In genomic region chr7:106068538-106068961, GRCh38 we compare ENCODE assay signal across 18 cellular contexts. TPM values are rescaled to one million over a fixed set of nuclear protein-coding genes. Genes with fewer than 3 reads are reported as not detected.
DNase-seq lines count a peak whose midpoint lies in the region; ATAC-seq and TF ChIP-seq lines count a peak whose summit lies in the region.
"Had no signal": no experiment of that assay in that cellular context is flagged by ENCODE, and none has a peak within 500 bp of the region (broad histone marks: within the 10 kb centered on the region; RNA-seq: fewer than 3 reads in every experiment).

No MANE protein-coding gene starts in this region.

- no peaks in the 10 kb centered on the region for H4K20me1 ChIP-seq in GM23338 (replicated peaks; ENCODE audit: insufficient read depth)

- no peak overlapping the region for H3K4me3 Mint-ChIP-seq in T-helper 2 cell treated with Interferon-gamma antibody and Interleukin-4, amounts not matched to agents 5 μg/mL and 100 μg/mL, for 36 hours
- H3K4me3 Mint-ChIP-seq in activated CD8-positive, alpha-beta T cell treated with anti-CD3 and anti-CD28 coated beads for 36 hours = no peak overlapping the region
- H3K4me3 Mint-ChIP-seq in type B pancreatic cell (no peak overlapping the region), GM23338 (no peak overlapping the region)
- H3K4me3 Mint-ChIP-seq: activated CD4-positive, alpha-beta T cell treated with anti-CD3 and anti-CD28 coated beads, Interleukin-2, amount 10 ng/mL, durations not matched to agents 24 days and 14 days; activated T-cell treated with anti-CD3 and anti-CD28 coated beads, Interleukin-2, amount 50 U/mL, for 4 hours; neural crest cell had no signal

- H3F3A ChIP-seq in GM23338 (replicated peaks; ENCODE audit: low read depth) = 0 out of 2 replicates have a peak, but pooled peaks cover 7% of the 10 kb centered on the region

- ATAC-seq in activated CD8-positive, alpha-beta T cell treated with anti-CD3 and anti-CD28 coated beads for 36 hours = no peak
- no peak for ATAC-seq in GM23338
- ATAC-seq: A549; activated T-cell treated with anti-CD3 and anti-CD28 coated beads, Interleukin-2, amount 50 U/mL, for 4 hours; left lobe of liver; PC-3 had no signal

- peak overlapping the region; percentile 1 for H3K27ac Mint-ChIP-seq in T-helper 2 cell treated with Interferon-gamma antibody and Interleukin-4, amounts not matched to agents 5 μg/mL and 100 μg/mL, for 36 hours
- peak overlapping the region; percentile 11 for H3K27ac Mint-ChIP-seq in activated CD8-positive, alpha-beta T cell treated with anti-CD3 and anti-CD28 coated beads for 36 hours
- H3K27ac Mint-ChIP-seq in type B pancreatic cell = peak overlapping the region; percentile 75
- H3K27ac Mint-ChIP-seq in GM23338 = no peak overlapping the region
- H3K27ac Mint-ChIP-seq: activated CD4-positive, alpha-beta T cell treated with anti-CD3 and anti-CD28 coated beads, Interleukin-2, amount 10 ng/mL, durations not matched to agents 24 days and 14 days had no signal

- H3K9me2 ChIP-seq in GM23338 (ENCODE audit: insufficient read depth) = no peaks in the 10 kb centered on the region

- H3K4me1 ChIP-seq in GM23338 (ENCODE audit: insufficient read depth) = peaks cover 22% of the 10 kb centered on the region

- no peaks in the 10 kb centered on the region for H3K36me3 ChIP-seq in GM23338 (ENCODE audit: insufficient read depth)

- POLR2A ChIA-PET in activated CD8-positive, alpha-beta T cell treated with anti-CD3 and anti-CD28 coated beads for 36 hours (lab: Charles Lee) = interaction anchor here (0.5 to 1.0 kb wide), 4 partner anchors 35 to 551 kb away, joined by 3 to 4 read pairs (median 3); no protein-coding TSS in a partner anchor

- TF ChIP-seq CTCF in activated CD8-positive, alpha-beta T cell treated with anti-CD3 and anti-CD28 coated beads for 36 hours (IDR thresholded peaks at IDR 0.05) = no peak
- no peak for TF ChIP-seq CTCF in type B pancreatic cell (conservative IDR thresholded peaks at IDR 0.05)
- no peak for TF ChIP-seq CTCF in GM23338 (conservative IDR thresholded peaks at IDR 0.05; ENCODE audit: low read depth in 2 of 2)

- H3K4me1 Mint-ChIP-seq in T-helper 2 cell treated with Interferon-gamma antibody and Interleukin-4, amounts not matched to agents 5 μg/mL and 100 μg/mL, for 36 hours (ENCODE audit: low read depth) = peaks cover 49% of the 10 kb centered on the region
- H3K4me1 Mint-ChIP-seq in activated CD8-positive, alpha-beta T cell treated with anti-CD3 and anti-CD28 coated beads for 36 hours (ENCODE audit: low read depth) = peaks cover 46% of the 10 kb centered on the region
- H3K4me1 Mint-ChIP-seq in type B pancreatic cell (ENCODE audit: unreplicated experiment) (peaks cover 50% of the 10 kb centered on the region), GM23338 (peaks cover 20% of the 10 kb centered on the region)

- H3K27ac ChIP-seq in GM23338 (ENCODE audit: low read depth) = no peak overlapping the region
- H3K27ac ChIP-seq: A549 had no signal

- H3K4me2 ChIP-seq in GM23338 = no peak overlapping the region
- H3K4me2 ChIP-seq: A549 had no signal

- H3K27me3 ChIP-seq in GM23338 (ENCODE audit: insufficient read depth) = no peaks in the 10 kb centered on the region

- peaks cover 4% of the 10 kb centered on the region for H3K36me3 Mint-ChIP-seq in T-helper 2 cell treated with Interferon-gamma antibody and Interleukin-4, amounts not matched to agents 5 μg/mL and 100 μg/mL, for 36 hours (ENCODE audit: low read depth)
- H3K36me3 Mint-ChIP-seq in activated CD8-positive, alpha-beta T cell treated with anti-CD3 and anti-CD28 coated beads for 36 hours (ENCODE audit: low read depth) = no peaks in the 10 kb centered on the region
- H3K36me3 Mint-ChIP-seq in type B pancreatic cell (no peaks in the 10 kb centered on the region), GM23338 (ENCODE audit: low read depth) (no peaks in the 10 kb centered on the region)

- H2AFZ ChIP-seq in GM23338 = no peak overlapping the region

- no peaks in the 10 kb centered on the region for H3K9me3 Mint-ChIP-seq in T-helper 2 cell treated with Interferon-gamma antibody and Interleukin-4, amounts not matched to agents 5 μg/mL and 100 μg/mL, for 36 hours
- no peaks in the 10 kb centered on the region for H3K9me3 Mint-ChIP-seq in activated CD8-positive, alpha-beta T cell treated with anti-CD3 and anti-CD28 coated beads for 36 hours
- H3K9me3 Mint-ChIP-seq in type B pancreatic cell (no peaks in the 10 kb centered on the region), GM23338 (no peaks in the 10 kb centered on the region)
- H3K9me3 Mint-ChIP-seq: activated CD4-positive, alpha-beta T cell treated with anti-CD3 and anti-CD28 coated beads, Interleukin-2, amount 10 ng/mL, durations not matched to agents 24 days and 14 days; activated T-cell treated with anti-CD3 and anti-CD28 coated beads, Interleukin-2, amount 50 U/mL, for 4 hours; neural crest cell had no signal

- no peaks in the 10 kb centered on the region for H3K79me2 ChIP-seq in GM23338 (replicated peaks; ENCODE audit: insufficient read depth)

- CTCF ChIA-PET in activated CD8-positive, alpha-beta T cell treated with anti-CD3 and anti-CD28 coated beads for 36 hours (lab: Charles Lee) = interaction anchor here (0.8 to 1.7 kb wide), 3 partner anchors 12 to 85 kb away, joined by 3 to 6 read pairs (median 3); no protein-coding TSS in a partner anchor

- no peak for DNase-seq in T-helper 2 cell treated with Interferon-gamma antibody and Interleukin-4, amounts not matched to agents 5 μg/mL and 100 μg/mL, for 36 hours (ENCODE audit: low spot score)
- no peak for DNase-seq in T-helper 2 cell
- DNase-seq in activated CD8-positive, alpha-beta T cell treated with anti-CD3 and anti-CD28 coated beads for 36 hours = no peak
- peak; percentile 80 for DNase-seq in myocyte (ENCODE audit: low read depth)
- no peak for DNase-seq in type B pancreatic cell (ENCODE audit: extremely low spot score, unreplicated experiment)
- DNase-seq in mucosa of gallbladder (ENCODE audit: low spot score) = no peak
- no peak for DNase-seq in NCI-H2227 (lab: John Stamatoyannopoulos, UW; ENCODE audit: unreplicated experiment)
- DNase-seq in GM23338 (ENCODE audit: low spot score) = no peak
- DNase-seq: activated CD4-positive, alpha-beta T cell treated with anti-CD3 and anti-CD28 coated beads, Interleukin-2, amount 10 ng/mL, durations not matched to agents 24 days and 14 days; activated T-cell treated with anti-CD3 and anti-CD28 coated beads, Interleukin-2, amount 50 U/mL, for 4 hours; amygdala; erythroblast; hippocampal formation; T-helper 1 cell had no signal

- no peaks in the 10 kb centered on the region for H3K27me3 Mint-ChIP-seq in T-helper 2 cell treated with Interferon-gamma antibody and Interleukin-4, amounts not matched to agents 5 μg/mL and 100 μg/mL, for 36 hours (ENCODE audit: low read depth)
- no peaks in the 10 kb centered on the region for H3K27me3 Mint-ChIP-seq in activated CD8-positive, alpha-beta T cell treated with anti-CD3 and anti-CD28 coated beads for 36 hours
- H3K27me3 Mint-ChIP-seq in type B pancreatic cell = peaks cover 3% of the 10 kb centered on the region
- peaks cover 2% of the 10 kb centered on the region for H3K27me3 Mint-ChIP-seq in GM23338 (ENCODE audit: insufficient read depth, low read depth, poor library complexity)
- H3K27me3 Mint-ChIP-seq: activated CD4-positive, alpha-beta T cell treated with anti-CD3 and anti-CD28 coated beads, Interleukin-2, amount 10 ng/mL, durations not matched to agents 24 days and 14 days had no signal

- intact Hi-C loops in activated CD8-positive, alpha-beta T cell treated with anti-CD3 and anti-CD28 coated beads for 36 hours (cut with micrococcal nuclease) = no loop called here

- H3K4me3 ChIP-seq in GM23338 = no peak overlapping the region
- H3K4me3 ChIP-seq: A549 had no signal

TF ChIP-seq in GM23338, 12 proteins besides CTCF, POLR2A, EP300 and RAD21 (continues in another document):
- no peak for TF ChIP-seq ETS1 (IDR thresholded peaks at IDR 0.05)
- TF ChIP-seq ZNF331 (CRISPR knock-in tag; IDR thresholded peaks at IDR 0.05; ENCODE audit: low read depth) = no peak
- TF ChIP-seq EZH2phosphoT487 (IDR thresholded peaks at IDR 0.05; ENCODE audit: unreplicated experiment) = no peak
- TF ChIP-seq NANOG (IDR thresholded peaks at IDR 0.05; ENCODE audit: borderline replicate concordance) = no peak
- TF ChIP-seq STAT1 (IDR thresholded peaks at IDR 0.05; ENCODE audit: unreplicated experiment) = no peak
- TF ChIP-seq ZNF114 (CRISPR knock-in tag; IDR thresholded peaks at IDR 0.05) = no peak

RNA-seq across cellular contexts. Expression of gene SYPL1, which starts 43.6 kb away (rescaled TPM):
- 10 to 100 TPM; 40.1 to 44.6 TPM for total RNA-seq in activated CD8-positive, alpha-beta T cell treated with anti-CD3 and anti-CD28 coated beads for 36 hours
- total RNA-seq in myocyte = 72.0 and 76.2 TPM in 2 replicates
- 72.6 TPM for polyA plus RNA-seq in myocyte (2012)
- 59.0 and 83.6 TPM in 2 replicates for total RNA-seq in type B pancreatic cell (ENCODE audit: low replicate concordance)
- 116 TPM for total RNA-seq in mucosa of gallbladder
- 52.7 and 78.1 TPM in 2 replicates for total RNA-seq in GM23338 (2014; rRNA removed; shearing (Covaris generic))
- 39.0 and 39.3 TPM in 2 replicates for polyA plus RNA-seq in GM23338 (2016; fragmentation: Nextera tagmentation; extraction: Ambion mirVana)
